In the genomic region with DNA sequence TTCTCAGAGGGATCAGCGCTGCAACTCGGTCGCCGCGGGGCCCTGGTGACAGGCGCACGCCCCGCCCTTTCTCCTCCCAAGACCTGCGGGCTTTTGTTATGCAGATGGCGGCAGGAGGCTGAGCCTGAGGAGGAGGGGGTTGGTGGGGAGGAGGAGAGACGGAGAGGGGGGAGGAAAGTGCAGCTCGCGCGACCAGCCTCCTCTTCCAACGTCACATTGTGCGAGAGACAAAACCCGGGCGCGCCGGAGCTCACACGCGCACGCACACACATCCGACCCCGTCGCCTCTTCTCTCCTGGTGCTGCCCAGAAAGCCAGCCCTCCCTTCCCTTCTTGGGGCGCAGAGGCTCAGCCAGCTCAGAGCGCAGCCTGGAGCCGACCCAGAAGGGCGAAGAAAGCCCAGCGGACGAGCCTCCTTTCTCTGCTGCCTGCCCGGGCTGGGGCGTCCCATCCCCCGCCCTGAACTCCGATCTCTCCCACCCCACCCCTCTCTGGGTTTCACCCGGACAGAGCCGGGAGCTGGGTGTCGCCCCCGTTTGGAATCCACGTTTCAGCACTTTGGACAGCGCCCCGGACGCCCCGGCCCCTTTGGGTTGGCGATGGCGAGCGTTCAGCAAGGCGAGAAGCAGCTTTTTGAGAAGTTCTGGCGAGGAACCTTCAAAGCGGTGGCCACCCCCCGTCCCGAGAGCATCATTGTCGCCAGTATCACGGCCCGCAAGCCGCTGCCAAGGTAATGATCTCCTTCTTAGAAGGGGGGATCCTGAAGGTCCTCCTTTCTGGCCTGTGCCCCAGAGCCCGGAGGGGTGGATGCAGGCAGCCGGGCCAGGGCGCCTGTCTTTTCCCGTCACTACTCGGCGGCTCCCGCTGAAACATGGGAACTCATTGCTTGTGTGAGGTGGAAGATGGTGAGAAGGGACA, we compare ENCODE assay signal across 9 cellular contexts. TPM values are rescaled to one million over a fixed set of nuclear protein-coding genes. Genes with fewer than 3 reads are reported as not detected.
A peak's percentile ranks its signal among the peaks of the same experiment; 100 is the strongest.
DNase-seq lines count a peak whose midpoint lies in the region; ATAC-seq and TF ChIP-seq lines count a peak whose summit lies in the region.
"Had no signal": no experiment of that assay in that cellular context is flagged by ENCODE, and none has a peak within 500 bp of the region (broad histone marks: within the 10 kb centered on the region; RNA-seq: fewer than 3 reads in every experiment).

A gene with protein sequence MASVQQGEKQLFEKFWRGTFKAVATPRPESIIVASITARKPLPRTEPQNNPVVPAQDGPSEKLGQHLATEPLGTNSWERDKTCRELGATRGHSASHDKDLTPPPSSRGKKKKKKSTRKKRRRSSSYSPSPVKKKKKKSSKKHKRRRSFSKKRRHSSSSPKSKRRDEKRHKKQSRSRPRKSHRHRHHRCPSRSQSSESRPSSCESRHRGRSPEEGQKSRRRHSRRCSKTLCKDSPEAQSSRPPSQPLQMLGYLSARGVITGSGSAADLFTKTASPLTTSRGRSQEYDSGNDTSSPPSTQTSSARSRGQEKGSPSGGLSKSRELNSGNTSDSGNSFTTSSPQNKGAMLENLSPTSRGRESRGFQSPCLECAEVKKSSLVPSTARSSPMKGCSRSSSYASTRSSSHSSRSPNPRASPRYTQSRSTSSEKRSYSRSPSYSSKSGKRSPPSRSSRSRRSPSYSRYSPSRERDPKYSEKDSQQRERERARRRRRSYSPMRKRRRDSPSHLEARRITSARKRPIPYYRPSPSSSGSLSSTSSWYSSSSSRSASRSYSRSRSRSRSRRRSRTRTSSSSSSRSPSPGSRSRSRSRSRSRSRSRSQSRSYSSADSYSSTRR (plus strand): TSS at position 257 of the 917 bp plus-strand sequence. CDS start 342 bp downstream, at position 599.

- H4K20me1 ChIP-seq in HCT116 (ENCODE audit: insufficient read depth), result no peaks in the 10 kb centered on the region

- BruUV-seq in HCT116 (replicated peaks; lab: Mats Ljungman, UMichigan), result no TSS peak

- H3K27me3 ChIP-seq in HCT116 (ENCODE audit: insufficient read depth, low read length) (peaks cover 26% of the 10 kb centered on the region; the same call in 1 of the 2 replicates), endodermal cell (ENCODE audit: control insufficient read depth, insufficient read depth, low read length, poor library complexity, severe bottlenecking) (peaks cover 58% of the 10 kb centered on the region), parathyroid adenoma (ENCODE audit: control insufficient read depth, insufficient read depth, low read length) (peaks cover 5% of the 10 kb centered on the region)

- no peak for TF ChIP-seq CTCF in HCT116 (IDR thresholded peaks at IDR 0.05 in 2 of 3, conservative IDR thresholded peaks at IDR 0.05 in 1 of 3; ENCODE audit: borderline replicate concordance in 1 of 3, insufficient read depth in 1 of 3, low read depth in 2 of 3, low read length in 2 of 3)
- no peak for TF ChIP-seq CTCF in endodermal cell (conservative IDR thresholded peaks at IDR 0.05)
- TF ChIP-seq CTCF in parathyroid adenoma (IDR thresholded peaks at IDR 0.05), result no peak

- no peak within 1 kb of the TSS for H2AFZ ChIP-seq in HCT116 (ENCODE audit: low read depth, low read length, poor library complexity, severe bottlenecking)
- peak within 1 kb of the TSS; percentile 90 for H2AFZ ChIP-seq in parathyroid adenoma

- H3K27me3 Mint-ChIP-seq in endodermal cell (ENCODE audit: insufficient read depth), result peaks cover 84% of the 10 kb centered on the region

- TF ChIP-seq RAD21 in HCT116 (IDR thresholded peaks at IDR 0.05; ENCODE audit: low read depth), result no peak

- WGBS in endodermal cell (ENCODE audit: insufficient coverage in 1 of 2, insufficient read length in 1 of 2), 2 experiments, result 0 to 1% methylated on average over 14 to 64 of the region's 64 CpGs

- no peaks in the 10 kb centered on the region for H3K79me2 ChIP-seq in HCT116 (ENCODE audit: insufficient read depth, low read length)
- H3K79me2 ChIP-seq in parathyroid adenoma, result no peaks in the 10 kb centered on the region

- no peak within 1 kb of the TSS for H3K4me2 ChIP-seq in HCT116 (ENCODE audit: low read length)
- H3K4me2 ChIP-seq in parathyroid adenoma (ENCODE audit: low read length), result peak within 1 kb of the TSS; percentile 26

- intact Hi-C loops in HCT116 (cut with micrococcal nuclease), result no loop called here

- H3K4me1 ChIP-seq in HCT116 (ENCODE audit: control insufficient read depth in 1 of 2, insufficient read depth in 2 of 2, low read length in 2 of 2), result no peaks in the 10 kb centered on the region
- no peaks in the 10 kb centered on the region for H3K4me1 ChIP-seq in endodermal cell (ENCODE audit: control insufficient read depth, insufficient read depth, low read length)
- no peaks in the 10 kb centered on the region for H3K4me1 ChIP-seq in parathyroid adenoma

- DNase-seq in HCT116 (ENCODE audit: low read depth, low spot score) (no peak), NCI-H446 treated with DMSO at 0.1 percent for 48 hours (lab: John Stamatoyannopoulos, UW) (peak; percentile 92), endodermal cell (peak; percentile 97), GM19238 (ENCODE audit: insufficient read length, low spot score) (no peak)
- DNase-seq in stimulated activated CD4-positive, alpha-beta T cell treated with anti-CD3 and anti-CD28 coated beads, Interleukin-1b, Interleukin-23, amount 100 ng/mL, for 48 hours, result no peak
- DNase-seq in effector CD8-positive, alpha-beta T cell (lab: John Stamatoyannopoulos, UW), result no peak

- H3K9ac ChIP-seq in HCT116 (ENCODE audit: low read length) (no peak within 1 kb of the TSS), endodermal cell (ENCODE audit: extremely low read depth, low read length, poor library complexity, severe bottlenecking) (no peak within 1 kb of the TSS), parathyroid adenoma (no peak within 1 kb of the TSS)

- CTCF ChIA-PET in HCT116 (lab: Charles Lee), result no interaction called here

- H3K9me3 Mint-ChIP-seq in endodermal cell, result no peaks in the 10 kb centered on the region

- no peaks in the 10 kb centered on the region for H3K36me3 Mint-ChIP-seq in endodermal cell (ENCODE audit: low read depth)

- H3K4me3 ChIP-seq in HCT116 (replicated peaks in 1 of 2; ENCODE audit: low read depth in 1 of 2, low read length in 2 of 2) (no peak within 1 kb of the TSS), endodermal cell (ENCODE audit: low read length) (peak within 1 kb of the TSS; percentile 82), parathyroid adenoma (ENCODE audit: low read depth, low read length) (no peak within 1 kb of the TSS)

- H3K36me3 ChIP-seq in HCT116 (ENCODE audit: control insufficient read depth in 1 of 2, insufficient read depth in 2 of 2, low read length in 2 of 2), result no peaks in the 10 kb centered on the region
- no peaks in the 10 kb centered on the region for H3K36me3 ChIP-seq in endodermal cell (ENCODE audit: control insufficient read depth, insufficient read depth, low read length)
- H3K36me3 ChIP-seq in parathyroid adenoma (ENCODE audit: control insufficient read depth, insufficient read depth, low read length), result no peaks in the 10 kb centered on the region

- TF ChIP-seq POLR2A in HCT116 (IDR thresholded peaks at IDR 0.05; ENCODE audit: borderline replicate concordance, extremely low read depth, insufficient read depth, insufficient read length), result no peak

- H3K27ac ChIP-seq in HCT116 (ENCODE audit: low read depth, low read length) (no peak within 1 kb of the TSS), endodermal cell (ENCODE audit: low read depth, low read length) (peak within 1 kb of the TSS; percentile 90), parathyroid adenoma (peak within 1 kb of the TSS; percentile 81)

- peak within 1 kb of the TSS; percentile 58 for H3K4me3 Mint-ChIP-seq in endodermal cell

- H3K9me2 ChIP-seq in HCT116 (ENCODE audit: insufficient read depth), result no peaks in the 10 kb centered on the region

- peaks cover 5% of the 10 kb centered on the region for H3K4me1 Mint-ChIP-seq in endodermal cell

- no peaks in the 10 kb centered on the region for H3K9me3 ChIP-seq in HCT116 (ENCODE audit: control insufficient read depth in 1 of 2, insufficient read depth in 1 of 2, low read depth in 1 of 2, low read length in 2 of 2)
- H3K9me3 ChIP-seq in endodermal cell (ENCODE audit: control insufficient read depth, low read length), result no peaks in the 10 kb centered on the region
- H3K9me3 ChIP-seq in parathyroid adenoma (ENCODE audit: control insufficient read depth, low read length), result no peaks in the 10 kb centered on the region

- POLR2A ChIA-PET in HCT116 (lab: Charles Lee), result no interaction called here

- ATAC-seq in HCT116 (no peak), GM18858 (IDR thresholded peaks at IDR 0.05; ENCODE audit: unreplicated experiment) (no peak)

- RAD21 ChIA-PET in HCT116 (lab: Charles Lee; ENCODE audit: low non-redundant PET in 1 of 2, low total read pairs in 2 of 2, uncharacterized antibody in 2 of 2, unreplicated experiment in 2 of 2), result no interaction called here

- H3K27ac Mint-ChIP-seq in endodermal cell, result peak within 1 kb of the TSS; percentile 68

TF ChIP-seq in HCT116, 20 proteins besides CTCF, POLR2A, EP300 and RAD21:
- TF ChIP-seq, protein P1, sequence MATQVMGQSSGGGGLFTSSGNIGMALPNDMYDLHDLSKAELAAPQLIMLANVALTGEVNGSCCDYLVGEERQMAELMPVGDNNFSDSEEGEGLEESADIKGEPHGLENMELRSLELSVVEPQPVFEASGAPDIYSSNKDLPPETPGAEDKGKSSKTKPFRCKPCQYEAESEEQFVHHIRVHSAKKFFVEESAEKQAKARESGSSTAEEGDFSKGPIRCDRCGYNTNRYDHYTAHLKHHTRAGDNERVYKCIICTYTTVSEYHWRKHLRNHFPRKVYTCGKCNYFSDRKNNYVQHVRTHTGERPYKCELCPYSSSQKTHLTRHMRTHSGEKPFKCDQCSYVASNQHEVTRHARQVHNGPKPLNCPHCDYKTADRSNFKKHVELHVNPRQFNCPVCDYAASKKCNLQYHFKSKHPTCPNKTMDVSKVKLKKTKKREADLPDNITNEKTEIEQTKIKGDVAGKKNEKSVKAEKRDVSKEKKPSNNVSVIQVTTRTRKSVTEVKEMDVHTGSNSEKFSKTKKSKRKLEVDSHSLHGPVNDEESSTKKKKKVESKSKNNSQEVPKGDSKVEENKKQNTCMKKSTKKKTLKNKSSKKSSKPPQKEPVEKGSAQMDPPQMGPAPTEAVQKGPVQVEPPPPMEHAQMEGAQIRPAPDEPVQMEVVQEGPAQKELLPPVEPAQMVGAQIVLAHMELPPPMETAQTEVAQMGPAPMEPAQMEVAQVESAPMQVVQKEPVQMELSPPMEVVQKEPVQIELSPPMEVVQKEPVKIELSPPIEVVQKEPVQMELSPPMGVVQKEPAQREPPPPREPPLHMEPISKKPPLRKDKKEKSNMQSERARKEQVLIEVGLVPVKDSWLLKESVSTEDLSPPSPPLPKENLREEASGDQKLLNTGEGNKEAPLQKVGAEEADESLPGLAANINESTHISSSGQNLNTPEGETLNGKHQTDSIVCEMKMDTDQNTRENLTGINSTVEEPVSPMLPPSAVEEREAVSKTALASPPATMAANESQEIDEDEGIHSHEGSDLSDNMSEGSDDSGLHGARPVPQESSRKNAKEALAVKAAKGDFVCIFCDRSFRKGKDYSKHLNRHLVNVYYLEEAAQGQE (IDR thresholded peaks at IDR 0.05; ENCODE audit: low read depth), result peak; percentile 62
- TF ChIP-seq, protein P2, sequence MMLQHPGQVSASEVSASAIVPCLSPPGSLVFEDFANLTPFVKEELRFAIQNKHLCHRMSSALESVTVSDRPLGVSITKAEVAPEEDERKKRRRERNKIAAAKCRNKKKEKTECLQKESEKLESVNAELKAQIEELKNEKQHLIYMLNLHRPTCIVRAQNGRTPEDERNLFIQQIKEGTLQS (IDR thresholded peaks at IDR 0.05), result no peak
TF ChIP-seq in HCT116: peak in this region for 1.

RNA-seq across cellular contexts. Expression of the gene that starts here (rescaled TPM):
- total RNA-seq in HCT116 (2021; ENCODE audit: unreplicated experiment) (0.02 TPM), endodermal cell (under 1 TPM; 0.44 to 0.71 TPM)
- not detected in 2 replicates for polyA plus RNA-seq in HCT116 (2012)
- 10.7 TPM for polyA plus RNA-seq in endodermal cell (2013, experiment 1 of 2)
- polyA plus RNA-seq in endodermal cell (2013, experiment 2 of 2), result 9.5 TPM
- total RNA-seq: fibroblast of villous mesenchyme had no signal

Comparison
In these comparisons a context has a peak if more than half of its experiments do, and no peak if none do; other contexts are left out.
1. DNase-seq: peak in NCI-H446 treated with DMSO at 0.1 percent for 48 hours (single experiment) and endodermal cell (single experiment); none in HCT116 (single experiment), stimulated activated CD4-positive, alpha-beta T cell treated with anti-CD3 and anti-CD28 coated beads, Interleukin-1b, Interleukin-23, amount 100 ng/mL, for 48 hours (single experiment), GM19238 (single experiment) and effector CD8-positive, alpha-beta T cell (single experiment).